Comparison of ENCODE assay signal across 8 cellular contexts in genomic region chr16:20901068-20901440, GRCh38. TPM values are rescaled to one million over a fixed set of nuclear protein-coding genes. Genes with fewer than 3 reads are reported as not detected.
DNase-seq lines count a peak whose midpoint lies in the region; ATAC-seq, FAIRE-seq and TF ChIP-seq lines count a peak whose summit lies in the region.

No MANE protein-coding gene starts in this region.

- H4K91ac ChIP-seq in H1 (replicated peaks; ENCODE audit: insufficient read length, low read length): peak overlapping the region; percentile 22

- DNase-seq in NT2/D1 (ENCODE audit: low read depth, low spot score) (peak; percentile 1), H1 (ENCODE audit: low read depth in 1 of 2, low spot score in 2 of 2) (no peak), H54 (ENCODE audit: insufficient read length, low spot score) (no peak), NCI-H1092 treated with DMSO at 0.1 percent for 48 hours (lab: John Stamatoyannopoulos, UW) (no peak), inferior parietal cortex (ENCODE audit: extremely low spot score) (no peak), DMS153 (lab: John Stamatoyannopoulos, UW) (no peak)

- TF ChIP-seq CTCF in H1 (IDR thresholded peaks at IDR 0.05; ENCODE audit: control extremely low read depth in 1 of 3, insufficient read depth in 1 of 3, low read depth in 1 of 3, low read length in 3 of 3) (no peak), nephron (IDR thresholded peaks at IDR 0.05; ENCODE audit: unreplicated experiment in 3 of 3) (no peak)

- no peaks in the 10 kb centered on the region for H4K20me1 ChIP-seq in H1 (replicated peaks in 1 of 2; ENCODE audit: control insufficient read depth in 1 of 2, insufficient read depth in 2 of 2, low read length in 2 of 2)

- no peak overlapping the region for H2BK15ac ChIP-seq in H1 (ENCODE audit: low read length)

- peak overlapping the region; percentile 47; the same call in 1 of the 2 replicates for H2AFZ ChIP-seq in H1 (ENCODE audit: low read length)

- peak overlapping the region; percentile 90 to 91 (median 90) for H3K4me3 Mint-ChIP-seq in nephron

- H3K4me1 Mint-ChIP-seq in nephron: peaks cover 58% of the 10 kb centered on the region

- no peaks in the 10 kb centered on the region for H3K27me3 Mint-ChIP-seq in nephron (ENCODE audit: low read depth)

- no peak overlapping the region for H2BK120ac ChIP-seq in H1 (replicated peaks; ENCODE audit: low read depth, low read length)

- peak overlapping the region; percentile 92 for H3K9ac ChIP-seq in NT2/D1 (ENCODE audit: insufficient read length, low read depth)
- H3K9ac ChIP-seq in H1 (replicated peaks in 1 of 4; ENCODE audit: extremely low read depth in 1 of 4, low read depth in 3 of 4, low read length in 3 of 4): peak overlapping the region; percentile 89 to 98 (median 96)

- H2AK5ac ChIP-seq in H1 (ENCODE audit: low read depth, low read length): no peak overlapping the region

- H3K4me1 ChIP-seq in NT2/D1 (ENCODE audit: insufficient read depth, insufficient read length) (no peaks in the 10 kb centered on the region), H1 (replicated peaks in 1 of 4; ENCODE audit: control insufficient read depth in 3 of 4, insufficient read depth in 4 of 4, low read length in 3 of 4) (peaks cover 0 to 9% (median 3%) of the 10 kb centered on the region in 4 experiments; a peak in 3 of 7 replicates)

- 2% methylated on average over 20 of the region's 20 CpGs; no CpG with 5 or more reads in 1 of the 2 experiments for WGBS in H1 (ENCODE audit: extremely low coverage in 1 of 2, insufficient coverage in 1 of 2, insufficient read length in 1 of 2, insufficient replicate concordance in 2 of 2, low coverage in 1 of 2, low lambda C conversion rate in 2 of 2, missing lambda C conversion rate in 1 of 2), 2 experiments

- H3K79me1 ChIP-seq in H1 (ENCODE audit: low read depth, low read length): peaks cover 2% of the 10 kb centered on the region

- H4K8ac ChIP-seq in H1 (ENCODE audit: extremely low read depth, insufficient read depth, low read length): peak overlapping the region; percentile 96; the same call in 1 of the 2 replicates

- POLR2A ChIA-PET in H1 (lab: Charles Lee; ENCODE audit: partially characterized antibody): interaction anchor here (0.6 to 2.9 kb wide), 11 partner anchors 8 to 94 kb away, joined by 3 to 16 read pairs (median 6); partner anchors contain the start of genes ERI2 and REXO5

- peak overlapping the region; percentile 97 for H3K27ac ChIP-seq in H1 (ENCODE audit: low read depth, low read length)

- peak; percentile 7 for ATAC-seq in GM21717 (IDR thresholded peaks at IDR 0.05; ENCODE audit: unreplicated experiment)

- TF ChIP-seq EP300 in H1 (IDR thresholded peaks at IDR 0.05; ENCODE audit: borderline replicate concordance in 1 of 2, low read depth in 2 of 2, low read length in 2 of 2): no peak

- peak overlapping the region; percentile 85 for H3K4me3 ChIP-seq in NT2/D1 (ENCODE audit: insufficient read length, low read depth)
- H3K4me3 ChIP-seq in H1 (ENCODE audit: extremely low read depth in 1 of 4, insufficient read depth in 2 of 4, low read depth in 3 of 4, low read length in 4 of 4): peak overlapping the region; percentile 86 to 92 (median 90)

- H3K18ac ChIP-seq in H1 (ENCODE audit: extremely low read depth, low read length): peak overlapping the region; percentile 89; the same call in 1 of the 2 replicates

- peak overlapping the region; percentile 89 to 97 for H3K4me2 ChIP-seq in H1 (ENCODE audit: insufficient read depth in 1 of 2, low read depth in 2 of 2, low read length in 2 of 2)

- H2BK5ac ChIP-seq in H1 (ENCODE audit: low read depth, low read length): peak overlapping the region; percentile 93

- no peaks in the 10 kb centered on the region for H3K9me3 ChIP-seq in NT2/D1 (ENCODE audit: insufficient read depth, low read length)
- H3K9me3 ChIP-seq in H1 (ENCODE audit: insufficient read depth in 2 of 2, low read depth in 1 of 2, low read length in 1 of 2): no peaks in the 10 kb centered on the region

- CTCF ChIA-PET in H1 (lab: Charles Lee; ENCODE audit: partially characterized antibody): no interaction called here

- no peak overlapping the region for H2BK20ac ChIP-seq in H1 (ENCODE audit: low read length)

- H3K27me3 ChIP-seq in NT2/D1 (ENCODE audit: insufficient read depth, insufficient read length) (no peaks in the 10 kb centered on the region), H1 (replicated peaks in 1 of 4; ENCODE audit: control insufficient read depth in 3 of 4, extremely low read depth in 1 of 4, insufficient read depth in 3 of 4, low read length in 3 of 4) (no peaks in the 10 kb centered on the region)

- H3K23me2 ChIP-seq in H1 (ENCODE audit: low read depth, low read length): peaks cover 6% of the 10 kb centered on the region; the same call in 1 of the 2 replicates

- H3K56ac ChIP-seq in H1 (replicated peaks; ENCODE audit: insufficient read length, low read depth, low read length): peak overlapping the region; percentile 36

- peak overlapping the region; percentile 44 for H4K5ac ChIP-seq in H1 (ENCODE audit: insufficient read length, low read depth, low read length)

- H3K14ac ChIP-seq in H1 (ENCODE audit: insufficient read length): no peak overlapping the region

- TF ChIP-seq POLR2A in H1 (IDR thresholded peaks at IDR 0.05; ENCODE audit: control extremely low read depth in 1 of 2, low read depth in 2 of 2, low read length in 2 of 2): no peak; a peak in 1 of 3 replicates
- no peak for TF ChIP-seq POLR2A in H54 (IDR thresholded peaks at IDR 0.05; ENCODE audit: low read depth, low read length)

- H2BK12ac ChIP-seq in H1 (ENCODE audit: low read depth, low read length): peak overlapping the region; percentile 2; the same call in 1 of the 2 replicates

- H3K36me3 ChIP-seq in NT2/D1 (ENCODE audit: insufficient read depth, insufficient read length, low read length): peaks cover 30% of the 10 kb centered on the region
- peaks cover 0 to 7% (median 2%) of the 10 kb centered on the region in 4 experiments; a peak in 4 of 8 replicates for H3K36me3 ChIP-seq in H1 (ENCODE audit: control insufficient read depth in 2 of 4, insufficient read depth in 4 of 4, low read length in 3 of 4)

- peaks cover 8% of the 10 kb centered on the region for H3K36me3 Mint-ChIP-seq in nephron (ENCODE audit: low read depth)

- peak overlapping the region; percentile 99 for H3K27ac Mint-ChIP-seq in nephron

- peaks cover 6 to 56% of the 10 kb centered on the region in 2 experiments; a peak in 2 of 4 replicates for H3K79me2 ChIP-seq in H1 (ENCODE audit: control insufficient read depth in 1 of 2, insufficient read depth in 2 of 2, low read length in 2 of 2)

- no peak for TF ChIP-seq RAD21 in H1 (IDR thresholded peaks at IDR 0.05 in 1 of 2, conservative IDR thresholded peaks at IDR 0.05 in 1 of 2; ENCODE audit: low read depth in 2 of 2, low read length in 2 of 2)

- no peaks in the 10 kb centered on the region for H3K9me3 Mint-ChIP-seq in nephron

- H3K4ac ChIP-seq in H1 (replicated peaks; ENCODE audit: insufficient read length, low read depth, low read length): no peak overlapping the region

- FAIRE-seq in H1 (lab: Jason Lieb, UNC) (no peak), H54 (lab: Jason Lieb, UNC) (no peak)

- no peak overlapping the region for H3K23ac ChIP-seq in H1 (ENCODE audit: insufficient read length)

TF ChIP-seq in H1, 55 proteins besides CTCF, POLR2A, EP300 and RAD21 (continues in another document):
- TF ChIP-seq ATF2 (IDR thresholded peaks at IDR 0.05; ENCODE audit: low read length) (no peak), TCF12 (IDR thresholded peaks at IDR 0.05; ENCODE audit: low read depth, low read length) (no peak)

RNA-seq across cellular contexts. Expression of gene LYRM1, which starts 0.5 kb away (rescaled TPM):
- 13.4 and 14.2 TPM in 2 replicates for total RNA-seq in H1 (2021; fragmentation: NEBNext Ultra II Directional; extraction: Animal tissue kit (Norgen Biotek cat#: 25700))
- polyA plus RNA-seq in H1 (2011; rRNA removed): 8.1 and 11.6 TPM in 2 replicates
- 19.4 TPM for polyA plus RNA-seq in H1 (2011; cell fraction: cytosol; rRNA removed)
- polyA plus RNA-seq in H1 (2011; cell fraction: nucleus; rRNA removed): 8.4 TPM
- polyA plus RNA-seq in H1 (2012, experiment 1 of 2): 15.8 to 19.1 TPM (median 17.7 TPM) in 4 replicates
- 2.6 TPM for polyA plus RNA-seq in H1 (2012, experiment 2 of 2)
- 15.8 TPM for polyA plus RNA-seq in H1 (2013, experiment 1 of 2)
- polyA plus RNA-seq in H1 (2013, experiment 2 of 2): 13.6 TPM
- 6.2 and 8.0 TPM in 2 replicates for polyA minus RNA-seq in H1 (2011; rRNA and poly(A)+ RNA removed)
- polyA minus RNA-seq in H1 (2011; cell fraction: cytosol; rRNA and poly(A)+ RNA removed): 10.1 TPM
- 7.5 TPM for polyA minus RNA-seq in H1 (2011; cell fraction: nucleus; rRNA and poly(A)+ RNA removed)

RNA-seq across cellular contexts. Expression of gene DCUN1D3, which starts 0.9 kb away (rescaled TPM):
- total RNA-seq in H1 (2021; fragmentation: NEBNext Ultra II Directional; extraction: Animal tissue kit (Norgen Biotek cat#: 25700)): 18.2 and 18.5 TPM in 2 replicates
- polyA plus RNA-seq in H1 (2011; rRNA removed): 2.0 and 3.5 TPM in 2 replicates
- 3.7 TPM for polyA plus RNA-seq in H1 (2011; cell fraction: cytosol; rRNA removed)
- polyA plus RNA-seq in H1 (2011; cell fraction: nucleus; rRNA removed): 2.7 TPM
- 5.4 to 7.4 TPM (median 5.9 TPM) in 4 replicates for polyA plus RNA-seq in H1 (2012, experiment 1 of 2)
- 2.1 TPM for polyA plus RNA-seq in H1 (2012, experiment 2 of 2)
- polyA plus RNA-seq in H1 (2013, experiment 1 of 2): 5.6 TPM
- polyA plus RNA-seq in H1 (2013, experiment 2 of 2): 5.7 TPM
- 12.7 and 12.9 TPM in 2 replicates for polyA minus RNA-seq in H1 (2011; rRNA and poly(A)+ RNA removed)
- 5.9 TPM for polyA minus RNA-seq in H1 (2011; cell fraction: cytosol; rRNA and poly(A)+ RNA removed)
- polyA minus RNA-seq in H1 (2011; cell fraction: nucleus; rRNA and poly(A)+ RNA removed): 6.8 TPM
